ENCODE assay signal across 8 cellular contexts in the genomic region with DNA sequence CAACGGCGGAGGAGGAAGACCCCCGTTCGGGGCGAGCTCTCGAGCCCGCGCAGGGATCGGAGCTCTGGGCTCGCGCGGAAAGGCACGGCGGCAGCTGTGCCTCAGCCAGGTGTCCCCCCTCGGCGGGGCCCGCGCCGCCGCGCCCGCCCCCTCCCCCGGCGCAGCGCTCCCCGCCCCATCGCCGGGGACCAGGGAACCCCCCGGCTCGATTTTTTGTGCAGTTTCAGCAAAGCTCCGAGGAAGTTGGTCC.
DNase-seq lines count a peak whose midpoint lies in the region; ATAC-seq, FAIRE-seq and TF ChIP-seq lines count a peak whose summit lies in the region.

No MANE protein-coding gene starts in this region.

- H3K4me3 ChIP-seq in keratinocyte (ENCODE audit: control insufficient read depth in 2 of 3, extremely low read depth in 1 of 3, insufficient read depth in 2 of 3, low read depth in 1 of 3, low read length in 3 of 3) (peak overlapping the region; percentile 70 to 86 (median 83)), testis (peak overlapping the region; percentile 91)

- H3K9me3 Mint-ChIP-seq in activated naive CD8-positive, alpha-beta T cell treated with anti-CD3 and anti-CD28 coated beads, Interleukin-2, amount 50 U/mL, for 24 hours: no peaks in the 10 kb centered on the region

- peak overlapping the region; percentile 85 for H3K9ac ChIP-seq in keratinocyte (ENCODE audit: control insufficient read depth, extremely low read depth, insufficient read depth, low read length)

- peak overlapping the region; percentile 80 for H3K4me2 ChIP-seq in keratinocyte (ENCODE audit: control insufficient read depth, extremely low read depth, insufficient read depth, low read depth, low read length)

- no peak for TF ChIP-seq POLR2A in testis (IDR thresholded peaks at IDR 0.05)

- FAIRE-seq in keratinocyte (lab: Jason Lieb, UNC): no peak

- intact Hi-C loops in testis (cut with DNase I; ENCODE audit: low total_unique reads): loop anchor here (5.0 kb wide), 1 partner anchor 43 kb away; no protein-coding TSS in a partner anchor

- dilution Hi-C loops in keratinocyte (cut with MboI; ENCODE audit: extremely low pct_ligation_motif_present, low sequenced_read_pairs): no loop called here

- peaks cover 9% of the 10 kb centered on the region for H3K36me3 Mint-ChIP-seq in activated naive CD8-positive, alpha-beta T cell treated with anti-CD3 and anti-CD28 coated beads, Interleukin-2, amount 50 U/mL, for 24 hours (ENCODE audit: low read depth)

- peaks cover 30% of the 10 kb centered on the region for H3K27me3 Mint-ChIP-seq in activated naive CD8-positive, alpha-beta T cell treated with anti-CD3 and anti-CD28 coated beads, Interleukin-2, amount 50 U/mL, for 24 hours

- H4K20me1 ChIP-seq in keratinocyte (ENCODE audit: control insufficient read depth, extremely low read depth, insufficient read depth, low read length): no peaks in the 10 kb centered on the region

- no peak for DNase-seq in activated naive CD8-positive, alpha-beta T cell treated with anti-CD3 and anti-CD28 coated beads, Interleukin-2, amount 50 U/mL, for 24 hours
- DNase-seq in keratinocyte (ENCODE audit: low read depth, low spot score) (no peak), testis (no peak), Kasumi-1 (lab: John Stamatoyannopoulos, UW) (no peak), DMS53 (lab: John Stamatoyannopoulos, UW) (no peak), amniotic stem cell (lab: John Stamatoyannopoulos, UW) (no peak)

- H3K36me3 ChIP-seq in keratinocyte (ENCODE audit: control insufficient read depth in 2 of 2, extremely low read depth in 1 of 2, insufficient read depth in 2 of 2, low read length in 2 of 2): no peaks in the 10 kb centered on the region
- no peaks in the 10 kb centered on the region for H3K36me3 ChIP-seq in testis (ENCODE audit: low read depth, missing control alignments)

- H3K9me1 ChIP-seq in keratinocyte (ENCODE audit: control insufficient read depth, extremely low read depth, insufficient read depth, low read length): no peaks in the 10 kb centered on the region

- TF ChIP-seq CTCF in keratinocyte (optimal IDR thresholded peaks at IDR 0.05 in 1 of 3, IDR thresholded peaks at IDR 0.05 in 1 of 3, conservative IDR thresholded peaks at IDR 0.05 in 1 of 3; ENCODE audit: extremely low read depth in 1 of 3, insufficient read depth in 2 of 3, low read length in 3 of 3) (no peak), testis (IDR thresholded peaks at IDR 0.05) (no peak)

- H3K4me1 ChIP-seq in keratinocyte (ENCODE audit: control insufficient read depth, extremely low read depth, insufficient read depth, low read length): peaks cover 20% of the 10 kb centered on the region
- H3K4me1 ChIP-seq in testis: peaks cover 17% of the 10 kb centered on the region

- peak overlapping the region; percentile 93 for H2AFZ ChIP-seq in keratinocyte (ENCODE audit: control insufficient read depth, low read length)

- peak; percentile 4 for ATAC-seq in GM18867 (IDR thresholded peaks at IDR 0.05; ENCODE audit: unreplicated experiment)
- peak; percentile 4 for ATAC-seq in HG03039 (IDR thresholded peaks at IDR 0.05; ENCODE audit: unreplicated experiment)
- ATAC-seq in activated naive CD8-positive, alpha-beta T cell treated with anti-CD3 and anti-CD28 coated beads, Interleukin-2, amount 50 U/mL, for 24 hours: peak; percentile 1

- peak overlapping the region; percentile 71 for H3K27ac Mint-ChIP-seq in activated naive CD8-positive, alpha-beta T cell treated with anti-CD3 and anti-CD28 coated beads, Interleukin-2, amount 50 U/mL, for 24 hours

- WGBS in testis, 2 donors: 0% methylated on average over 9 to 31 of the region's 31 CpGs

- peaks cover 65% of the 10 kb centered on the region for H3K4me1 Mint-ChIP-seq in activated naive CD8-positive, alpha-beta T cell treated with anti-CD3 and anti-CD28 coated beads, Interleukin-2, amount 50 U/mL, for 24 hours

- peaks cover 40% of the 10 kb centered on the region for H3K27me3 ChIP-seq in keratinocyte (ENCODE audit: control insufficient read depth, extremely low read depth, insufficient read depth, low read length)
- H3K27me3 ChIP-seq in testis: peaks cover under 1% of the 10 kb centered on the region

- H3K79me2 ChIP-seq in keratinocyte (ENCODE audit: control insufficient read depth, insufficient read depth, low read length): no peaks in the 10 kb centered on the region

- peak overlapping the region; percentile 80 for H3K4me3 Mint-ChIP-seq in activated naive CD8-positive, alpha-beta T cell treated with anti-CD3 and anti-CD28 coated beads, Interleukin-2, amount 50 U/mL, for 24 hours

- H3K9me3 ChIP-seq in keratinocyte (ENCODE audit: control insufficient read depth, low read depth, low read length): no peaks in the 10 kb centered on the region
- H3K9me3 ChIP-seq in testis: no peaks in the 10 kb centered on the region

- H3K27ac ChIP-seq in keratinocyte (ENCODE audit: control insufficient read depth, insufficient read depth, low read length) (peak overlapping the region; percentile 63), testis (peak overlapping the region; percentile 97 to 98)
